Comparison of ENCODE assay signal across 12 cellular contexts in genomic region chr15:60568883-60569495, GRCh38.
A peak's percentile ranks its signal among the peaks of the same experiment; 100 is the strongest.
DNase-seq lines count a peak whose midpoint lies in the region; ATAC-seq and TF ChIP-seq lines count a peak whose summit lies in the region.
"Had no signal": no experiment of that assay in that cellular context is flagged by ENCODE, and none has a peak within 500 bp of the region (broad histone marks: within the 10 kb centered on the region; RNA-seq: fewer than 3 reads in every experiment).

No MANE protein-coding gene starts in this region.

- no peak overlapping the region for H2BK5ac ChIP-seq in H9 (ENCODE audit: insufficient read length, low read length)

- no peak overlapping the region for H3K14ac ChIP-seq in H9 (ENCODE audit: insufficient read depth, low read length)

- no peaks in the 10 kb centered on the region for H3K9me3 Mint-ChIP-seq in CD8-positive, alpha-beta memory T cell
- H3K9me3 Mint-ChIP-seq in H9, result no peaks in the 10 kb centered on the region
- H3K9me3 Mint-ChIP-seq in activated T-helper 1 cell treated with anti-CD3 and anti-CD28 coated beads, Interleukin-12 subunit alpha, Interleukin-12 subunit beta, Interleukin-2, Interleukin-4 antibody, amounts not matched to agents 30 ng/mL and 10 ng/mL and 1 ng/mL, durations not matched to agents 14 hours and 24 hours and 36 hours, result no peaks in the 10 kb centered on the region
- no peaks in the 10 kb centered on the region for H3K9me3 Mint-ChIP-seq in natural killer cell

- H3K27ac ChIP-seq in CD8-positive, alpha-beta memory T cell (ENCODE audit: low read depth, low read length), result peak overlapping the region; percentile 3
- no peak overlapping the region for H3K27ac ChIP-seq in H9 (ENCODE audit: insufficient read length, low read depth, low read length)
- H3K27ac ChIP-seq: BLaER1 treated with 17β-estradiol and CSF1 and Interleukin-3, amounts not matched to agents 10 nM and 100 nM had no signal

- no peak overlapping the region for H3K23ac ChIP-seq in H9 (ENCODE audit: insufficient read length, low read depth, low read length)

- H3K4me1 ChIP-seq in CD8-positive, alpha-beta memory T cell (ENCODE audit: insufficient read depth, low read length), result peaks cover 91% of the 10 kb centered on the region
- peaks cover 7% of the 10 kb centered on the region for H3K4me1 ChIP-seq in H9 (ENCODE audit: insufficient read depth, low read length)

- H3K4me3 Mint-ChIP-seq in CD8-positive, alpha-beta memory T cell, result peak overlapping the region; percentile 63 to 89 (median 70)
- H3K4me3 Mint-ChIP-seq in H9, result no peak overlapping the region
- H3K4me3 Mint-ChIP-seq in activated T-helper 1 cell treated with anti-CD3 and anti-CD28 coated beads, Interleukin-12 subunit alpha, Interleukin-12 subunit beta, Interleukin-2, Interleukin-4 antibody, amounts not matched to agents 30 ng/mL and 10 ng/mL and 1 ng/mL, durations not matched to agents 14 hours and 24 hours and 36 hours, result peak overlapping the region; percentile 69
- H3K4me3 Mint-ChIP-seq in natural killer cell, result peak overlapping the region; percentile 77

- H3K9me3 ChIP-seq in CD8-positive, alpha-beta memory T cell (ENCODE audit: low read length), result no peaks in the 10 kb centered on the region
- no peaks in the 10 kb centered on the region for H3K9me3 ChIP-seq in H9 (ENCODE audit: control insufficient read depth, low read depth, low read length)
- H3K9me3 ChIP-seq: BLaER1 treated with 17β-estradiol and CSF1 and Interleukin-3, amounts not matched to agents 10 nM and 100 nM; heart right ventricle had no signal

- no peak overlapping the region for H2BK15ac ChIP-seq in H9 (ENCODE audit: low read depth, low read length)

- no peaks in the 10 kb centered on the region for H3K79me1 ChIP-seq in H9 (ENCODE audit: insufficient read depth, low read depth, low read length, poor library complexity, severe bottlenecking)

- TF ChIP-seq CTCF in H9 (conservative IDR thresholded peaks at IDR 0.05) (no peak), natural killer cell (IDR thresholded peaks at IDR 0.05) (no peak)

- peaks cover 94 to 97% (median 97%) of the 10 kb centered on the region in 3 donors for H3K4me1 Mint-ChIP-seq in CD8-positive, alpha-beta memory T cell
- peaks cover 26 to 43% of the 10 kb centered on the region in 2 experiments for H3K4me1 Mint-ChIP-seq in H9
- H3K4me1 Mint-ChIP-seq in activated T-helper 1 cell treated with anti-CD3 and anti-CD28 coated beads, Interleukin-12 subunit alpha, Interleukin-12 subunit beta, Interleukin-2, Interleukin-4 antibody, amounts not matched to agents 30 ng/mL and 10 ng/mL and 1 ng/mL, durations not matched to agents 14 hours and 24 hours and 36 hours (ENCODE audit: low read depth), result peaks cover 92% of the 10 kb centered on the region
- peaks cover 91 to 92% of the 10 kb centered on the region in 2 donors for H3K4me1 Mint-ChIP-seq in natural killer cell

- H4K8ac ChIP-seq in H9 (replicated peaks; ENCODE audit: insufficient read length, low read depth, low read length), result no peak overlapping the region

- no peaks in the 10 kb centered on the region; the same call in 1 of the 2 replicates for H3K79me2 ChIP-seq in H9 (ENCODE audit: insufficient read depth, low read length)

- H2AK5ac ChIP-seq in H9 (ENCODE audit: insufficient read length, low read length), result no peak overlapping the region

- ATAC-seq in natural killer cell (peak; percentile 11 to 46 (median 25)), SK-N-SH treated with all-trans-retinoic acid at 6 μM for 48 hours (no peak)
- ATAC-seq: heart right ventricle had no signal

- CTCF ChIA-PET in CD8-positive, alpha-beta memory T cell (lab: Charles Lee), result interaction anchor here (1.2 to 2.3 kb wide), 8 partner anchors 11 to 275 kb away, joined by 3 to 10 read pairs (median 6); no protein-coding TSS in a partner anchor

- H3K56ac ChIP-seq in H9 (ENCODE audit: insufficient read length, low read depth, low read length), result no peak overlapping the region

- H2AFZ ChIP-seq in H9 (ENCODE audit: low read length), result no peak overlapping the region

- in situ Hi-C loops in G401 (cut with HindIII; ENCODE audit: low sequenced_read_pairs), result no loop called here

- H3T11ph ChIP-seq in H9 (ENCODE audit: low read length), result no peak overlapping the region

- H3K4me3 ChIP-seq in CD8-positive, alpha-beta memory T cell (ENCODE audit: low read length), result peak overlapping the region; percentile 23
- H3K4me3 ChIP-seq: BLaER1 treated with 17β-estradiol and CSF1 and Interleukin-3, amounts not matched to agents 10 nM and 100 nM; heart right ventricle had no signal

- H4K20me1 ChIP-seq in H9 (ENCODE audit: control insufficient read depth, insufficient read depth, insufficient read length), result no peaks in the 10 kb centered on the region

- intact Hi-C loops in activated T-helper 1 cell treated with anti-CD3 and anti-CD28 coated beads, Interleukin-12 subunit alpha, Interleukin-12 subunit beta, Interleukin-2, Interleukin-4 antibody, amounts not matched to agents 30 ng/mL and 10 ng/mL and 1 ng/mL, durations not matched to agents 14 hours and 24 hours and 36 hours (cut with micrococcal nuclease), result loop anchor here (2.0 kb wide), 1 partner anchor 14 kb away; no protein-coding TSS in a partner anchor
- intact Hi-C loops in natural killer cell (cut with micrococcal nuclease), result loop anchor here (1.0 to 2.0 kb wide), 2 partner anchors 15 to 16 kb away; no protein-coding TSS in a partner anchor

- no peak overlapping the region for H2BK20ac ChIP-seq in H9 (ENCODE audit: low read depth, low read length, poor library complexity, severe bottlenecking)

- H3K27me3 Mint-ChIP-seq in CD8-positive, alpha-beta memory T cell, result no peaks in the 10 kb centered on the region
- no peaks in the 10 kb centered on the region for H3K27me3 Mint-ChIP-seq in H9 (ENCODE audit: low read depth)
- H3K27me3 Mint-ChIP-seq in activated T-helper 1 cell treated with anti-CD3 and anti-CD28 coated beads, Interleukin-12 subunit alpha, Interleukin-12 subunit beta, Interleukin-2, Interleukin-4 antibody, amounts not matched to agents 30 ng/mL and 10 ng/mL and 1 ng/mL, durations not matched to agents 14 hours and 24 hours and 36 hours (ENCODE audit: insufficient read depth), result no peaks in the 10 kb centered on the region
- no peaks in the 10 kb centered on the region for H3K27me3 Mint-ChIP-seq in natural killer cell (ENCODE audit: low read depth in 2 of 2)
- H3K27me3 Mint-ChIP-seq: progenitor cell of endocrine pancreas had no signal

- DNase-seq in CD8-positive, alpha-beta memory T cell, result peak in 1 of 5 donors; percentile 53
- DNase-seq in H9 (no peak), natural killer cell (no peak), G401 (ENCODE audit: low spot score) (no peak), ecto neural progenitor cell (ENCODE audit: low spot score) (no peak)
- no peak for DNase-seq in activated T-helper 1 cell treated with anti-CD3 and anti-CD28 coated beads, Interleukin-12 subunit alpha, Interleukin-12 subunit beta, Interleukin-2, Interleukin-4 antibody, amounts not matched to agents 30 ng/mL and 10 ng/mL and 1 ng/mL, durations not matched to agents 14 hours and 24 hours and 36 hours (ENCODE audit: low spot score)
- DNase-seq: heart right ventricle, NCI-H1105, NCI-H2227 treated with DMSO at 0.1 percent for 48 hours had no signal

- no CpG with 5 or more reads among the region's 5 CpGs for WGBS in H9 (ENCODE audit: extremely low coverage, insufficient read length, low lambda C conversion rate)

- no peaks in the 10 kb centered on the region for H3K36me3 ChIP-seq in CD8-positive, alpha-beta memory T cell (ENCODE audit: insufficient read depth, low read length)
- H3K36me3 ChIP-seq: BLaER1 treated with 17β-estradiol and CSF1 and Interleukin-3, amounts not matched to agents 10 nM and 100 nM; heart right ventricle had no signal

- H3K36me3 Mint-ChIP-seq in CD8-positive, alpha-beta memory T cell, result peaks cover 5 to 35% (median 9%) of the 10 kb centered on the region in 3 donors
- H3K36me3 Mint-ChIP-seq in H9 (ENCODE audit: insufficient read depth in 1 of 3, low read depth in 3 of 3), result no peaks in the 10 kb centered on the region
- H3K36me3 Mint-ChIP-seq in activated T-helper 1 cell treated with anti-CD3 and anti-CD28 coated beads, Interleukin-12 subunit alpha, Interleukin-12 subunit beta, Interleukin-2, Interleukin-4 antibody, amounts not matched to agents 30 ng/mL and 10 ng/mL and 1 ng/mL, durations not matched to agents 14 hours and 24 hours and 36 hours (ENCODE audit: low read depth), result peaks cover 39% of the 10 kb centered on the region
- no peaks in the 10 kb centered on the region for H3K36me3 Mint-ChIP-seq in natural killer cell

- no peak overlapping the region for H3K18ac ChIP-seq in H9 (ENCODE audit: insufficient read length, low read depth, low read length)

- no peak overlapping the region for H3K4ac ChIP-seq in H9 (ENCODE audit: low read depth, low read length)

- no peak overlapping the region for H3K4me2 ChIP-seq in H9 (ENCODE audit: insufficient read depth, insufficient read length, low read length)
- H3K4me2 ChIP-seq: BLaER1 treated with 17β-estradiol and CSF1 and Interleukin-3, amounts not matched to agents 10 nM and 100 nM had no signal

- no peak overlapping the region for H3K9ac ChIP-seq in H9 (ENCODE audit: extremely low read depth, insufficient read length, low read length)
- H3K9ac ChIP-seq: BLaER1 treated with 17β-estradiol and CSF1 and Interleukin-3, amounts not matched to agents 10 nM and 100 nM had no signal

- no peak overlapping the region for H2BK120ac ChIP-seq in H9 (ENCODE audit: low read depth, low read length, poor library complexity, severe bottlenecking)

- H2BK12ac ChIP-seq in H9 (ENCODE audit: insufficient read length, low read depth, low read length), result no peak overlapping the region

- peak overlapping the region; percentile 84 to 99 (median 98) for H3K27ac Mint-ChIP-seq in CD8-positive, alpha-beta memory T cell
- peak overlapping the region in 2 of 3 experiments; percentile 18 to 97; a peak in 2 of 7 replicates for H3K27ac Mint-ChIP-seq in H9
- peak overlapping the region; percentile 83 for H3K27ac Mint-ChIP-seq in activated T-helper 1 cell treated with anti-CD3 and anti-CD28 coated beads, Interleukin-12 subunit alpha, Interleukin-12 subunit beta, Interleukin-2, Interleukin-4 antibody, amounts not matched to agents 30 ng/mL and 10 ng/mL and 1 ng/mL, durations not matched to agents 14 hours and 24 hours and 36 hours
- H3K27ac Mint-ChIP-seq in natural killer cell, result peak overlapping the region; percentile 78 to 88
- H3K27ac Mint-ChIP-seq: progenitor cell of endocrine pancreas had no signal

- no peaks in the 10 kb centered on the region for H3K27me3 ChIP-seq in CD8-positive, alpha-beta memory T cell (ENCODE audit: insufficient read depth, low read length, poor library complexity, severe bottlenecking)
- no peaks in the 10 kb centered on the region for H3K27me3 ChIP-seq in H9 (ENCODE audit: insufficient read depth, low read length)
- H3K27me3 ChIP-seq: BLaER1 treated with 17β-estradiol and CSF1 and Interleukin-3, amounts not matched to agents 10 nM and 100 nM; heart right ventricle had no signal

- POLR2A ChIA-PET in CD8-positive, alpha-beta memory T cell (lab: Charles Lee), result interaction anchor here (0.6 to 8.7 kb wide), 5 partner anchors 11 to 453 kb away, joined by 4 to 80 read pairs (median 5); no protein-coding TSS in a partner anchor

- no peak overlapping the region for H4K5ac ChIP-seq in H9 (ENCODE audit: insufficient read length, low read depth, low read length)

- no peaks in the 10 kb centered on the region for H3K23me2 ChIP-seq in H9 (ENCODE audit: insufficient read length, low read depth, low read length, poor library complexity, severe bottlenecking)

- H4K91ac ChIP-seq in H9 (ENCODE audit: insufficient read length, low read depth, low read length), result no peak overlapping the region

Comparison
In these comparisons a context has a peak if more than half of its experiments do, and no peak if none do; other contexts are left out.
1. H3K4me3 Mint-ChIP-seq: peak in CD8-positive, alpha-beta memory T cell (7 of 7), activated T-helper 1 cell treated with anti-CD3 and anti-CD28 coated beads, Interleukin-12 subunit alpha, Interleukin-12 subunit beta, Interleukin-2, Interleukin-4 antibody, amounts not matched to agents 30 ng/mL and 10 ng/mL and 1 ng/mL, durations not matched to agents 14 hours and 24 hours and 36 hours (single experiment) and natural killer cell (single experiment); none in H9 (0 of 2).
2. Peak in every context shown above with its lines, with median percentiles within 50 percentile points of each other: H3K27ac Mint-ChIP-seq.